Comparison of ENCODE assay signal across 8 cellular contexts in genomic region chr19:48835734-48836088, GRCh38. TPM values are rescaled to one million over a fixed set of nuclear protein-coding genes. Genes with fewer than 3 reads are reported as not detected.
DNase-seq lines count a peak whose midpoint lies in the region; ATAC-seq and TF ChIP-seq lines count a peak whose summit lies in the region.

No MANE protein-coding gene starts in this region.

- no TSS peak for BruUV-seq in Calu3 (replicated peaks; lab: Mats Ljungman, UMichigan)

- no peaks in the 10 kb centered on the region for H3K27me3 Mint-ChIP-seq in Calu3 (ENCODE audit: unreplicated experiment)

- DNase-seq in Calu3 (peak; percentile 94), MV-4-11 (lab: John Stamatoyannopoulos, UW) (peak; percentile 81), SK-MEL-5 (ENCODE audit: low read depth, low spot score) (peak; percentile 93), glomerular endothelial cell (ENCODE audit: extremely low read depth, low read depth, low spot score) (peak; percentile 66), omental fat pad (ENCODE audit: low spot score) (peak; percentile 100), suprapubic skin (ENCODE audit: low spot score in 2 of 2) (peak; percentile 98)
- DNase-seq in activated naive CD4-positive, alpha-beta T cell treated with anti-CD3 and anti-CD28 coated beads, Interleukin-2, amount 50 U/mL, for 16 hours, result peak; percentile 96

- H3K4me3 ChIP-seq in suprapubic skin, result peak overlapping the region; percentile 47

- no peaks in the 10 kb centered on the region for H3K9me3 ChIP-seq in suprapubic skin

- H3K36me3 Mint-ChIP-seq in Calu3 (ENCODE audit: insufficient read depth, unreplicated experiment), result peaks cover 35% of the 10 kb centered on the region

- WGBS in suprapubic skin, result 13% methylated on average over 12 of the region's 12 CpGs

- H3K4me3 Mint-ChIP-seq in Calu3 (ENCODE audit: low read depth, unreplicated experiment), result no peak overlapping the region

- no peaks in the 10 kb centered on the region for H3K9me3 Mint-ChIP-seq in Calu3 (ENCODE audit: low read depth, unreplicated experiment)

- in situ Hi-C loops in SK-MEL-5 (cut with HindIII; ENCODE audit: low pct_unique_long_range_greater_than_20kb, low sequenced_read_pairs), result no loop called here

- TF ChIP-seq EP300 in suprapubic skin (IDR thresholded peaks at IDR 0.05), result no peak

- intact Hi-C loops in Calu3 (cut with micrococcal nuclease; ENCODE audit: unreplicated experiment), result loop anchor here (1.0 kb wide), 1 partner anchor 40 kb away; no protein-coding TSS in a partner anchor

- peaks cover 11% of the 10 kb centered on the region for H3K4me1 Mint-ChIP-seq in Calu3 (ENCODE audit: low read depth, unreplicated experiment)

- no peaks in the 10 kb centered on the region for H3K27me3 ChIP-seq in suprapubic skin

- TF ChIP-seq CTCF in Calu3 (IDR thresholded peaks at IDR 0.05; ENCODE audit: unreplicated experiment) (peak; percentile 90), omental fat pad (IDR thresholded peaks at IDR 0.05) (peak in 1 of 3 donors; percentile 90), suprapubic skin (IDR thresholded peaks at IDR 0.05) (peak; percentile 85 to 96)

- peaks cover 24% of the 10 kb centered on the region for H3K4me1 ChIP-seq in suprapubic skin

- TF ChIP-seq POLR2A in suprapubic skin (IDR thresholded peaks at IDR 0.05), result peak in 1 of 2 donors; percentile 28

- CTCF ChIA-PET in Calu3 (lab: Charles Lee), result interaction anchor here (0.5 to 1.0 kb wide), 6 partner anchors 25 to 340 kb away, joined by 3 to 11 read pairs (median 4); partner anchors contain the start of gene BCAT2

- ATAC-seq in GM21786 (IDR thresholded peaks at IDR 0.05; ENCODE audit: unreplicated experiment) (peak; percentile 64), omental fat pad (ENCODE audit: low FRiP score) (peak; percentile 94)

- peaks cover 8% of the 10 kb centered on the region for H3K36me3 ChIP-seq in suprapubic skin

- no peak overlapping the region for H3K27ac Mint-ChIP-seq in Calu3 (ENCODE audit: unreplicated experiment)

- peak overlapping the region; percentile 71 for H3K27ac ChIP-seq in suprapubic skin

RNA-seq across cellular contexts. Expression of gene HSD17B14, which starts 0.6 kb away (rescaled TPM):
- 2.6 and 5.7 TPM in 2 replicates for total RNA-seq in Calu3 (2022)
- total RNA-seq in SK-MEL-5 (2014; rRNA removed; shearing (Covaris generic)), result 53.9 and 58.9 TPM in 2 replicates
- polyA plus RNA-seq in SK-MEL-5 (2015; cell fraction: cytosol; rRNA removed), result 56.0 and 80.0 TPM in 2 replicates
- polyA plus RNA-seq in SK-MEL-5 (2015; cell fraction: nucleus; rRNA removed), result 39.3 and 49.2 TPM in 2 replicates
- total RNA-seq in glomerular endothelial cell, result 38.8 and 39.6 TPM in 2 replicates
- 10 to 100 TPM; 11.0 to 19.3 (median 13.0) TPM for total RNA-seq in omental fat pad
- 1 to 10 TPM; 2.5 to 3.4 (median 3.1) TPM for total RNA-seq in suprapubic skin

RNA-seq across cellular contexts. Expression of gene BCAT2, which starts 24.9 kb away (rescaled TPM):
- 84.4 and 91.0 TPM in 2 replicates for total RNA-seq in Calu3 (2022)
- total RNA-seq in SK-MEL-5 (2014; rRNA removed; shearing (Covaris generic)), result 12.5 and 14.4 TPM in 2 replicates
- 22.8 and 27.6 TPM in 2 replicates for polyA plus RNA-seq in SK-MEL-5 (2015; cell fraction: cytosol; rRNA removed)
- 69.3 and 118 TPM in 2 replicates for polyA plus RNA-seq in SK-MEL-5 (2015; cell fraction: nucleus; rRNA removed)
- 53.3 and 71.8 TPM in 2 replicates for total RNA-seq in glomerular endothelial cell
- total RNA-seq in omental fat pad, result 10 to 100 TPM; 20.5 to 65.3 (median 37.2) TPM
- 10 to 100 TPM; 33.5 to 50.6 (median 38.1) TPM for total RNA-seq in suprapubic skin

RNA-seq across cellular contexts. Expression of gene PLEKHA4, which starts 32.7 kb away (rescaled TPM):
- 57.6 and 72.2 TPM in 2 replicates for total RNA-seq in Calu3 (2022)
- total RNA-seq in SK-MEL-5 (2014; rRNA removed; shearing (Covaris generic)), result 3.0 and 3.1 TPM in 2 replicates
- polyA plus RNA-seq in SK-MEL-5 (2015; cell fraction: cytosol; rRNA removed), result 8.3 and 11.2 TPM in 2 replicates
- polyA plus RNA-seq in SK-MEL-5 (2015; cell fraction: nucleus; rRNA removed), result 13.6 and 27.1 TPM in 2 replicates
- 2.4 and 4.0 TPM in 2 replicates for total RNA-seq in glomerular endothelial cell
- 10 to 100 TPM in 3 of 4 donors, 1 to 10 TPM in 1; 7.3 to 18.7 (median 14.9) TPM for total RNA-seq in omental fat pad
- 1 to 10 TPM; 2.8 to 5.1 (median 5.0) TPM for total RNA-seq in suprapubic skin

RNA-seq across cellular contexts. Expression of gene PPP1R15A, which starts 36.5 kb away (rescaled TPM):
- total RNA-seq in Calu3 (2022), result 118 TPM in 2 replicates
- 26.3 and 30.2 TPM in 2 replicates for total RNA-seq in SK-MEL-5 (2014; rRNA removed; shearing (Covaris generic))
- polyA plus RNA-seq in SK-MEL-5 (2015; cell fraction: cytosol; rRNA removed), result 43.9 and 54.8 TPM in 2 replicates
- 35.8 and 38.4 TPM in 2 replicates for polyA plus RNA-seq in SK-MEL-5 (2015; cell fraction: nucleus; rRNA removed)
- 74.2 and 82.8 TPM in 2 replicates for total RNA-seq in glomerular endothelial cell
- 100 to 1,000 TPM; 105 to 282 (median 176) TPM for total RNA-seq in omental fat pad
- 100 to 1,000 TPM; 135 to 191 (median 144) TPM for total RNA-seq in suprapubic skin

Comparison
In these comparisons a context has a peak if more than half of its experiments do, and no peak if none do; other contexts are left out.
1. Peak in every context shown above with its lines: DNase-seq, ATAC-seq, H3K4me3 ChIP-seq and H3K27ac ChIP-seq.